ENCODE assay signal across 4 cellular contexts in the genomic region with DNA sequence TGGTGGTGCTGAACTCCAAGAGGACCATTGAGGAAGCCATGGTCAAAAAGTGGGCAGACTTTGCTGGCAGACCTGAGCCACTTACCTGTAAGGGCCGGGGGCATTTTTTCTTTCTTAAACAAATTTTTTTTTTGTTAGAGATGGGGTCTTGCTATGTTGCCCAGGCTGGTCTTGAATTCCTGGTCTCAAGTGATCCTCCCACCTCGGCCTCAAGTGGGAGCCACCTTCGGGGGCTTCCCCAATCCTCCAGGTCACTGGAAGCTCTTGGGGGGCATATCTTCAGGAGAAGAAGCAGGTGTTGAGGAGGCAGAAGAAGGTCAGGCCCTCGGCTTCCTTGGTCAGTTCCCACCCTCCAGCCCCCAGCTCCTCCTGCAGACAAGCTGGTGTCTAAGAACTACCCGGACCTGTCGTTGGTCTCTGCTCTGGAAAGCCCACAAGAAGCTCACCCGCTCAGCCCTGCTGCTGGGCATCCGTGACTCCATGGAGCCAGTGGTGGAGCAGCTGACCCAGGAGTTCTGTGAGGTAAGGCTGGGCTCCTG. TPM values are rescaled to one million over a fixed set of nuclear protein-coding genes. Genes with fewer than 3 reads are reported as not detected.
"Had no signal": no experiment of that assay in that cellular context is flagged by ENCODE, and none has a peak within 500 bp of the region (broad histone marks: within the 10 kb centered on the region; RNA-seq: fewer than 3 reads in every experiment).

No MANE protein-coding gene starts in this region.

RNA-seq across cellular contexts. Expression of gene CYP21A2, which starts 32.2 kb away (rescaled TPM):
- total RNA-seq: activated CD8-positive, alpha-beta T cell treated with anti-CD3 and anti-CD28 coated beads, Interleukin-2, amount 10 ng/mL, durations not matched to agents 7 days and 5 days; fibroblast of lung; stomach had no signal
- polyA plus RNA-seq: fibroblast of lung; naive thymus-derived CD8-positive, alpha-beta T cell had no signal
